8 cellular contexts compared by ENCODE assay signal in the genomic region with DNA sequence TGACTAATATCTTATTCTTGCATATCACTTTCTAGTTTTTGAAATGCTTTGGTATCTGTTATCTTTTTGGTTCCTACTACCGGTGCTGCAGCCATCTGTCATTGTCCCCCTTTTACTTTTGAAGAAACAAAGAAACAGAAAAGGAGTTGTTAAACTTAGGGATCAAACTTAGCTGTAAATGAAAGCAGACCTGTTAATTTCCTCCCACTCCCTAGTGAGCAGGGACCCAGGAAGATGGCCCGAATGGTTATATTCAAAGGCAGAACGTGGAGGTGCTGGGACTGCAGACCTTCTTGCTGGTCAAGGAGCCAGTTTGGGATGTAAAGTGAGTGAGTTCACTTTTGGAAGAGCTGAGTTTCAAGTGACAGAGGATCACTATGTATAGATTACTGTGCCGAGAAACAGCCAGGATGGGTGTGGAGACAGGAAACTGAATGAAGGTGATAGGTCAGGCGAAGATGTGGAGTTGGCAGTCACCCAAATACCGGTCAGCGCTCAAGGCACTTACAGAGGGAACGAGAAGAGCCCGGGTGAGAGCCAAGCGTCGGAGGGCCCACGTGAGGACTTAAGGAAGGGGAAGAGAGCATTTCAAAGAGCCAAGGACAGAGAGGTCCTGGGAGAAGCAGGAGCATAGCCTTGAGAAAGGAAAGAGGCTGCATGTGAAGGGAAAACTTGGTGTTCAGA. TPM values are rescaled to one million over a fixed set of nuclear protein-coding genes. Genes with fewer than 3 reads are reported as not detected.
DNase-seq lines count a peak whose midpoint lies in the region; ATAC-seq and TF ChIP-seq lines count a peak whose summit lies in the region.

No MANE protein-coding gene starts in this region.

- peak; percentile 15 for ATAC-seq in GM18505 (IDR thresholded peaks at IDR 0.05; ENCODE audit: unreplicated experiment)
- ATAC-seq in mucosa of descending colon = peak; percentile 92

- in situ Hi-C loops in GM13976 (cut with MboI; ENCODE audit: low sequenced_read_pairs, unreplicated experiment) = no loop called here

- 0 out of 2 replicates have a peak, but pooled peaks cover 3% of the 10 kb centered on the region for H3K36me3 ChIP-seq in SU-DHL-6 (ENCODE audit: low read length)
- no peaks in the 10 kb centered on the region for H3K36me3 ChIP-seq in mucosa of descending colon (ENCODE audit: low read depth)
- no peaks in the 10 kb centered on the region for H3K36me3 ChIP-seq in esophagus squamous epithelium

- 29 to 36% methylated on average over 12 of the region's 12 CpGs for WGBS in esophagus squamous epithelium, 2 donors

- no peaks in the 10 kb centered on the region for H4K20me1 ChIP-seq in SU-DHL-6 (ENCODE audit: low read depth, low read length)

- TF ChIP-seq CTCF in SU-DHL-6 (IDR thresholded peaks at IDR 0.05; ENCODE audit: insufficient read depth, low read length, poor library complexity, severe bottlenecking) = no peak
- TF ChIP-seq CTCF in mucosa of descending colon (IDR thresholded peaks at IDR 0.05) = no peak
- no peak for TF ChIP-seq CTCF in esophagus squamous epithelium (IDR thresholded peaks at IDR 0.05)
- no peak for TF ChIP-seq CTCF in GM13976 (IDR thresholded peaks at IDR 0.05; ENCODE audit: borderline replicate concordance, control extremely low read depth, extremely low read depth, insufficient read depth, missing control alignments)

- TF ChIP-seq POLR2A in GM18505 (IDR thresholded peaks at IDR 0.05; ENCODE audit: borderline replicate concordance, extremely low read depth, insufficient read depth, insufficient read length) = no peak
- no peak for TF ChIP-seq POLR2A in esophagus squamous epithelium (IDR thresholded peaks at IDR 0.05)

- H3K27me3 ChIP-seq in SU-DHL-6 (ENCODE audit: low read length) (no peaks in the 10 kb centered on the region), esophagus squamous epithelium (no peaks in the 10 kb centered on the region)

- 0 out of 2 replicates have a peak, but pooled peaks cover 3% of the 10 kb centered on the region for H3K79me2 ChIP-seq in SU-DHL-6 (ENCODE audit: insufficient read depth, low read length)

- CTCF ChIA-PET in HEK293T (lab: Yijun Ruan, JAX) = no interaction called here

- no peaks in the 10 kb centered on the region for H3K9me2 ChIP-seq in SU-DHL-6 (replicated peaks; ENCODE audit: insufficient read depth, low read length)

- peaks cover 39% of the 10 kb centered on the region for H3F3A ChIP-seq in SU-DHL-6 (ENCODE audit: insufficient read depth)

- peak overlapping the region; percentile 76 for H3K4me2 ChIP-seq in SU-DHL-6 (ENCODE audit: low read depth, low read length, poor library complexity, severe bottlenecking)

- H3K9me3 ChIP-seq in SU-DHL-6 (ENCODE audit: insufficient read depth, low read length) (no peaks in the 10 kb centered on the region), mucosa of descending colon (no peaks in the 10 kb centered on the region), esophagus squamous epithelium (no peaks in the 10 kb centered on the region)

- peak overlapping the region; percentile 95; the same call in 1 of the 2 replicates for H3K27ac ChIP-seq in SU-DHL-6 (ENCODE audit: low read depth, low read length)
- H3K27ac ChIP-seq in esophagus squamous epithelium = no peak overlapping the region

- H3K9ac ChIP-seq in SU-DHL-6 (ENCODE audit: low read length) = peak overlapping the region; percentile 0; the same call in 1 of the 2 replicates

- POLR2A ChIA-PET in HEK293T (lab: Yijun Ruan, JAX) = interaction anchor here (0.6 kb wide), 1 partner anchor 699 kb away, joined by 3 read pairs; no protein-coding TSS in a partner anchor

- intact Hi-C loops in mucosa of descending colon (cut with DNase I, micrococcal nuclease) (no loop called here), esophagus squamous epithelium (cut with DNase I) (no loop called here)

- H2AFZ ChIP-seq in SU-DHL-6 (ENCODE audit: low read depth, low read length, severe bottlenecking) = no peak overlapping the region

- H3K4me3 ChIP-seq in SU-DHL-6 (ENCODE audit: insufficient read depth, low read length, poor library complexity, severe bottlenecking) = peak overlapping the region; percentile 2
- no peak overlapping the region for H3K4me3 ChIP-seq in mucosa of descending colon
- H3K4me3 ChIP-seq in esophagus squamous epithelium = no peak overlapping the region

- peak; percentile 12 for DNase-seq in HEK293T (ENCODE audit: extremely low spot score)
- peak; percentile 56 to 68 (median 64) for DNase-seq in mucosa of descending colon
- no peak for DNase-seq in dedifferentiated amniotic fluid mesenchymal stem cell (ENCODE audit: extremely low spot score)
- no peak for DNase-seq in esophagus squamous epithelium (lab: John Stamatoyannopoulos, UW)
- DNase-seq in GM13976 (ENCODE audit: low spot score) = no peak
- DNase-seq in NCI-H524 treated with DMSO at 0.1 percent for 48 hours (lab: John Stamatoyannopoulos, UW) = no peak

- peaks cover 8% of the 10 kb centered on the region for H3K4me1 ChIP-seq in mucosa of descending colon (ENCODE audit: low read depth)
- H3K4me1 ChIP-seq in esophagus squamous epithelium = no peaks in the 10 kb centered on the region

TF ChIP-seq in HEK293T, 16 proteins besides CTCF, POLR2A, EP300 and RAD21:
- TF ChIP-seq ZNF384 (IDR thresholded peaks at IDR 0.05) (no peak), SUZ12 (IDR thresholded peaks at IDR 0.05) (no peak), NFRKB (IDR thresholded peaks at IDR 0.05) (no peak), FOXM1 (IDR thresholded peaks at IDR 0.05; ENCODE audit: borderline replicate concordance) (no peak), FOXK2 (IDR thresholded peaks at IDR 0.05) (no peak), HDGF (IDR thresholded peaks at IDR 0.05; ENCODE audit: borderline replicate concordance) (no peak), FOXA1 (IDR thresholded peaks at IDR 0.05) (no peak), BHLHE40 (IDR thresholded peaks at IDR 0.05; ENCODE audit: borderline replicate concordance) (no peak), TARDBP (IDR thresholded peaks at IDR 0.05) (no peak), L3MBTL2 (conservative IDR thresholded peaks at IDR 0.05) (no peak), SP1 (IDR thresholded peaks at IDR 0.05) (no peak), CTBP1 (IDR thresholded peaks at IDR 0.05; ENCODE audit: borderline replicate concordance) (no peak), LEF1 (IDR thresholded peaks at IDR 0.05; ENCODE audit: borderline replicate concordance) (no peak)
- TF ChIP-seq, protein P1, sequence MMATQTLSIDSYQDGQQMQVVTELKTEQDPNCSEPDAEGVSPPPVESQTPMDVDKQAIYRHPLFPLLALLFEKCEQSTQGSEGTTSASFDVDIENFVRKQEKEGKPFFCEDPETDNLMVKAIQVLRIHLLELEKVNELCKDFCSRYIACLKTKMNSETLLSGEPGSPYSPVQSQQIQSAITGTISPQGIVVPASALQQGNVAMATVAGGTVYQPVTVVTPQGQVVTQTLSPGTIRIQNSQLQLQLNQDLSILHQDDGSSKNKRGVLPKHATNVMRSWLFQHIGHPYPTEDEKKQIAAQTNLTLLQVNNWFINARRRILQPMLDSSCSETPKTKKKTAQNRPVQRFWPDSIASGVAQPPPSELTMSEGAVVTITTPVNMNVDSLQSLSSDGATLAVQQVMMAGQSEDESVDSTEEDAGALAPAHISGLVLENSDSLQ (IDR thresholded peaks at IDR 0.05) = no peak

RNA-seq across cellular contexts. Expression of a gene that starts 20.1 kb away (rescaled TPM):
- total RNA-seq in mucosa of descending colon (1 to 10 TPM; 1.9 to 2.7 (median 2.5) TPM), esophagus squamous epithelium (1 to 10 TPM in 3 of 4 donors, under 1 TPM in 1; 0.95 to 2.8 (median 1.5) TPM)

Comparison
In these comparisons a context has a peak if more than half of its experiments do, and no peak if none do; other contexts are left out.
1. DNase-seq: peak in HEK293T (single experiment) and mucosa of descending colon (3 of 3); none in dedifferentiated amniotic fluid mesenchymal stem cell (single experiment), esophagus squamous epithelium (single experiment), GM13976 (single experiment) and NCI-H524 treated with DMSO at 0.1 percent for 48 hours (single experiment).